In the genomic region with DNA sequence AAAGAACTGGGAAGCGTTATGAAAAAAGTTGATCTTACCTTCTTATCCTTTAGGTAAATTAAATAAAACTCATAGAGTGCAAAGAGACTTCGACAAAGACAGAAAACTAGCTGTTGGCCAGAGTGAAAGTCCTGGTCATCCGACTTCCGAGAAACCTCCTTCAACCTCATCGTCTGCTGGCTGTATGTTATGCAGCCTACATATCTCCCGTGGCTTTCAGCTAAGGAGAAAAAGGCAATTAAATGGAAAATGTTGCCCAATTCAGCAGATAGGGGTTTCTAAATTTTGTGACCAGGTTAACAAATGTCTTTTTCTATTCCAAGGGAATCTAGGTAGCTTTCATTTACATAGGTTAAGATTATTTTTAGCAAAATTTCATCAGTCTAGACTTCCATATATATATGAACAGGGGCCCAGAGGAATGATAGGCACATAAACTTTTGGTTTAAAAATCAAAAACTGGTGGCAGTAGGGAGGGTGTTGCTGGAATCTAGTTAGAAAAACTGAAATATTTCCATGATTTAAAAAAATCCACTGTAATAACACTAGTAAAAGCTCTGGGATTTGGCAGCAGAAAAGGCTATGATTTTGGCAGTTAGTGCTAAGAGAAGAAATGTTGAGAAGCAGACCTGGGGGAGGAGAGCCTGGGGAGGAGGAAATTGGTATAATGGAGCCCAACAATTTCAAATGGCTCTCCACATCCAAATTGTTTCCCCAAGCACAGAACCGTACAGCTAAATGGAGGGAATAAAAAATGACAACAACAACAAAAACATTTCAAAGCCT, we compare ENCODE assay signal across 3 cellular contexts.
TF ChIP-seq lines count a peak whose summit lies in the region.

No MANE protein-coding gene starts in this region.

TF ChIP-seq in SK-N-SH, 30 proteins besides CTCF, POLR2A, EP300 and RAD21:
- TF ChIP-seq ZBTB33 (IDR thresholded peaks at IDR 0.05; ENCODE audit: borderline replicate concordance, low read depth) (no peak), RFX5 (IDR thresholded peaks at IDR 0.05; ENCODE audit: low read length) (no peak), RXRA (IDR thresholded peaks at IDR 0.05; ENCODE audit: borderline replicate concordance, low read depth) (no peak), YY1 (IDR thresholded peaks at IDR 0.05; ENCODE audit: low read depth) (no peak), RCOR1 (IDR thresholded peaks at IDR 0.05; ENCODE audit: low read length) (no peak), TAF1 (IDR thresholded peaks at IDR 0.05; ENCODE audit: borderline replicate concordance, low read depth, low read length) (no peak), NFIC (IDR thresholded peaks at IDR 0.05; ENCODE audit: borderline replicate concordance) (no peak), SIN3A (IDR thresholded peaks at IDR 0.05; ENCODE audit: borderline replicate concordance, low read depth, low read length) (no peak), FOSL2 (IDR thresholded peaks at IDR 0.05; ENCODE audit: borderline replicate concordance, low read depth) (no peak), GABPA (IDR thresholded peaks at IDR 0.05; ENCODE audit: low read depth) (no peak), CHD2 (IDR thresholded peaks at IDR 0.05; ENCODE audit: low read length, partially characterized antibody) (no peak), MXI1 (IDR thresholded peaks at IDR 0.05; ENCODE audit: low read depth, low read length) (no peak), POLR2AphosphoS5 (IDR thresholded peaks at IDR 0.05; ENCODE audit: low read depth, low read length) (no peak), FOXJ3 (CRISPR knock-in tag; IDR thresholded peaks at IDR 0.05) (no peak), ELF1 (IDR thresholded peaks at IDR 0.05) (no peak), NRF1 (IDR thresholded peaks at IDR 0.05; ENCODE audit: low read depth, low read length) (no peak), GATA2 (CRISPR knock-in tag; IDR thresholded peaks at IDR 0.05) (no peak), TCF12 (IDR thresholded peaks at IDR 0.05) (no peak)

TF ChIP-seq in SK-N-SH treated with all-trans-retinoic acid at 6 μM for 48 hours, 23 proteins besides CTCF, POLR2A, EP300 and RAD21 (continues in another document):
- TF ChIP-seq ZC3H10 (CRISPR knock-in tag; IDR thresholded peaks at IDR 0.05) (no peak), ARNTL (CRISPR knock-in tag; IDR thresholded peaks at IDR 0.05; ENCODE audit: borderline replicate concordance, low read depth) (no peak), ZNF70 (CRISPR knock-in tag; IDR thresholded peaks at IDR 0.05) (no peak), OSR1 (CRISPR knock-in tag; IDR thresholded peaks at IDR 0.05) (no peak), RARB (CRISPR knock-in tag; IDR thresholded peaks at IDR 0.05) (no peak), ISL1 (CRISPR knock-in tag; IDR thresholded peaks at IDR 0.05) (no peak), ZFP30 (CRISPR knock-in tag; IDR thresholded peaks at IDR 0.05) (no peak), ZNF8 (CRISPR knock-in tag; IDR thresholded peaks at IDR 0.05) (no peak), PATZ1 (CRISPR knock-in tag; IDR thresholded peaks at IDR 0.05; ENCODE audit: borderline replicate concordance) (no peak), TSHZ2 (CRISPR knock-in tag; IDR thresholded peaks at IDR 0.05) (no peak), CSDC2 (CRISPR knock-in tag; IDR thresholded peaks at IDR 0.05) (no peak), ESRRG (CRISPR knock-in tag; IDR thresholded peaks at IDR 0.05) (no peak), SNAI2 (CRISPR knock-in tag; IDR thresholded peaks at IDR 0.05) (no peak)
- TF ChIP-seq, protein P1, sequence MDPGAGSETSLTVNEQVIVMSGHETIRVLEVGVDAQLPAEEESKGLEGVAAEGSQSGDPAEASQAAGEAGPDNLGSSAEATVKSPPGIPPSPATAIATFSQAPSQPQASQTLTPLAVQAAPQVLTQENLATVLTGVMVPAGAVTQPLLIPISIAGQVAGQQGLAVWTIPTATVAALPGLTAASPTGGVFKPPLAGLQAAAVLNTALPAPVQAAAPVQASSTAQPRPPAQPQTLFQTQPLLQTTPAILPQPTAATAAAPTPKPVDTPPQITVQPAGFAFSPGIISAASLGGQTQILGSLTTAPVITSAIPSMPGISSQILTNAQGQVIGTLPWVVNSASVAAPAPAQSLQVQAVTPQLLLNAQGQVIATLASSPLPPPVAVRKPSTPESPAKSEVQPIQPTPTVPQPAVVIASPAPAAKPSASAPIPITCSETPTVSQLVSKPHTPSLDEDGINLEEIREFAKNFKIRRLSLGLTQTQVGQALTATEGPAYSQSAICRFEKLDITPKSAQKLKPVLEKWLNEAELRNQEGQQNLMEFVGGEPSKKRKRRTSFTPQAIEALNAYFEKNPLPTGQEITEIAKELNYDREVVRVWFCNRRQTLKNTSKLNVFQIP (CRISPR knock-in tag; IDR thresholded peaks at IDR 0.05; ENCODE audit: borderline replicate concordance, low read depth), result no peak
- TF ChIP-seq, protein P2, sequence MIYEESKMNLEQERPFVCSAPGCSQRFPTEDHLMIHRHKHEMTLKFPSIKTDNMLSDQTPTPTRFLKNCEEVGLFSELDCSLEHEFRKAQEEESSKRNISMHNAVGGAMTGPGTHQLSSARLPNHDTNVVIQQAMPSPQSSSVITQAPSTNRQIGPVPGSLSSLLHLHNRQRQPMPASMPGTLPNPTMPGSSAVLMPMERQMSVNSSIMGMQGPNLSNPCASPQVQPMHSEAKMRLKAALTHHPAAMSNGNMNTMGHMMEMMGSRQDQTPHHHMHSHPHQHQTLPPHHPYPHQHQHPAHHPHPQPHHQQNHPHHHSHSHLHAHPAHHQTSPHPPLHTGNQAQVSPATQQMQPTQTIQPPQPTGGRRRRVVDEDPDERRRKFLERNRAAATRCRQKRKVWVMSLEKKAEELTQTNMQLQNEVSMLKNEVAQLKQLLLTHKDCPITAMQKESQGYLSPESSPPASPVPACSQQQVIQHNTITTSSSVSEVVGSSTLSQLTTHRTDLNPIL (CRISPR knock-in tag; IDR thresholded peaks at IDR 0.05; ENCODE audit: low read depth), result no peak

TF ChIP-seq in neural cell, 6 proteins besides CTCF, POLR2A, EP300 and RAD21:
- TF ChIP-seq MXI1 (conservative IDR thresholded peaks at IDR 0.05; ENCODE audit: poor library complexity, severe bottlenecking), result no peak
- TF ChIP-seq, protein P3, sequence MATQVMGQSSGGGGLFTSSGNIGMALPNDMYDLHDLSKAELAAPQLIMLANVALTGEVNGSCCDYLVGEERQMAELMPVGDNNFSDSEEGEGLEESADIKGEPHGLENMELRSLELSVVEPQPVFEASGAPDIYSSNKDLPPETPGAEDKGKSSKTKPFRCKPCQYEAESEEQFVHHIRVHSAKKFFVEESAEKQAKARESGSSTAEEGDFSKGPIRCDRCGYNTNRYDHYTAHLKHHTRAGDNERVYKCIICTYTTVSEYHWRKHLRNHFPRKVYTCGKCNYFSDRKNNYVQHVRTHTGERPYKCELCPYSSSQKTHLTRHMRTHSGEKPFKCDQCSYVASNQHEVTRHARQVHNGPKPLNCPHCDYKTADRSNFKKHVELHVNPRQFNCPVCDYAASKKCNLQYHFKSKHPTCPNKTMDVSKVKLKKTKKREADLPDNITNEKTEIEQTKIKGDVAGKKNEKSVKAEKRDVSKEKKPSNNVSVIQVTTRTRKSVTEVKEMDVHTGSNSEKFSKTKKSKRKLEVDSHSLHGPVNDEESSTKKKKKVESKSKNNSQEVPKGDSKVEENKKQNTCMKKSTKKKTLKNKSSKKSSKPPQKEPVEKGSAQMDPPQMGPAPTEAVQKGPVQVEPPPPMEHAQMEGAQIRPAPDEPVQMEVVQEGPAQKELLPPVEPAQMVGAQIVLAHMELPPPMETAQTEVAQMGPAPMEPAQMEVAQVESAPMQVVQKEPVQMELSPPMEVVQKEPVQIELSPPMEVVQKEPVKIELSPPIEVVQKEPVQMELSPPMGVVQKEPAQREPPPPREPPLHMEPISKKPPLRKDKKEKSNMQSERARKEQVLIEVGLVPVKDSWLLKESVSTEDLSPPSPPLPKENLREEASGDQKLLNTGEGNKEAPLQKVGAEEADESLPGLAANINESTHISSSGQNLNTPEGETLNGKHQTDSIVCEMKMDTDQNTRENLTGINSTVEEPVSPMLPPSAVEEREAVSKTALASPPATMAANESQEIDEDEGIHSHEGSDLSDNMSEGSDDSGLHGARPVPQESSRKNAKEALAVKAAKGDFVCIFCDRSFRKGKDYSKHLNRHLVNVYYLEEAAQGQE (IDR thresholded peaks at IDR 0.05; ENCODE audit: borderline replicate concordance), result no peak
- no peak for TF ChIP-seq POLR2AphosphoS5 (IDR thresholded peaks at IDR 0.05)
- TF ChIP-seq TAF1 (IDR thresholded peaks at IDR 0.05; ENCODE audit: low read depth), result no peak
- TF ChIP-seq EZH2 (IDR thresholded peaks at IDR 0.05; ENCODE audit: borderline replicate concordance, insufficient read depth, low read length, poor library complexity, severe bottlenecking), result no peak
- no peak for TF ChIP-seq SMC3 (conservative IDR thresholded peaks at IDR 0.05; ENCODE audit: poor library complexity)
TF ChIP-seq in neural cell: peak in this region for 0.
